ENCODE assay signal across 1 cellular context in the genomic region with DNA sequence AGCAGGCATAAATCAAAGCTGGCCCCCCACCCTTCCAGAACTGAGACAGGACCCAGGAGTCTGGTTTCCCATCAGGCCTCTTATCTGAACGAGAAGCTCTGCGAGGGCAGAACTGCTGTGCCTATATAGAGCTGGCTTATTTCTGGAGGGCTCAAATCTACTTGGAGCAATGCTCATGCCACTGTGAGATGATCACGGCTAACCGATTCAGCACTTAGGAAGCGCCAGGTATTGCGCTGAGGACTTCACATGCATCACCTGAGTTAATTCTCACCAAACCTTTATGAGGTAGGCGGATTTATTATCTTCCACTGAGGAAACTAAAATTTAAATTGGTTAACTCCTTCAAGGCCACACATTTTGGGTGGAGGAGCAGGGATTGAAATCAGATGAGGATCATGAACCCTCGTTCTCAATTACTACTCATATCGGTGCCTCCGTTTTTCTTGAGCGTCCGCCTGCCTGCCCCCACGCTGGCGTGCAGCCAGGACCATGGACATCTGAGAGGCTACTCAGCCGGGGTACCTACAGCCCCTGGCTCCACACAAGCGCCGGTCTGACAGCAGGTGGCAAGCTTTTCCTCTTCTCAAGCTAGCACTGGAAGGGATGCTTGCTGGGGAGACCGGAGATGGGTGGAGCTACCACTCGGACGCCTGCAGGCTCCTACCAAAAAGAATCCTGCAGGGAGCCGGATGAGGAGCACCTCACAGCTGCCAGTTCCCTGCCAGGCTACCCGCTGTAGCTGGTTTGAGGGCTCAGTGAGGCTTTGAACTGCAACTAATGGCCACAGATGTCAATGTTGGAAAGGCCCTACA.
TF ChIP-seq lines count a peak whose summit lies in the region.

No MANE protein-coding gene starts in this region.

TF ChIP-seq in HepG2, 621 proteins besides CTCF, POLR2A, EP300 and RAD21 (continued from another document and continues in another):
- peak; percentile 84 for TF ChIP-seq ZNF772 (CRISPR knock-in tag; IDR thresholded peaks at IDR 0.05)
- peak; percentile 61; the same call in 1 of the 2 replicates for TF ChIP-seq SIX1 (CRISPR knock-in tag; IDR thresholded peaks at IDR 0.05; ENCODE audit: borderline replicate concordance)
- TF ChIP-seq, protein P1, sequence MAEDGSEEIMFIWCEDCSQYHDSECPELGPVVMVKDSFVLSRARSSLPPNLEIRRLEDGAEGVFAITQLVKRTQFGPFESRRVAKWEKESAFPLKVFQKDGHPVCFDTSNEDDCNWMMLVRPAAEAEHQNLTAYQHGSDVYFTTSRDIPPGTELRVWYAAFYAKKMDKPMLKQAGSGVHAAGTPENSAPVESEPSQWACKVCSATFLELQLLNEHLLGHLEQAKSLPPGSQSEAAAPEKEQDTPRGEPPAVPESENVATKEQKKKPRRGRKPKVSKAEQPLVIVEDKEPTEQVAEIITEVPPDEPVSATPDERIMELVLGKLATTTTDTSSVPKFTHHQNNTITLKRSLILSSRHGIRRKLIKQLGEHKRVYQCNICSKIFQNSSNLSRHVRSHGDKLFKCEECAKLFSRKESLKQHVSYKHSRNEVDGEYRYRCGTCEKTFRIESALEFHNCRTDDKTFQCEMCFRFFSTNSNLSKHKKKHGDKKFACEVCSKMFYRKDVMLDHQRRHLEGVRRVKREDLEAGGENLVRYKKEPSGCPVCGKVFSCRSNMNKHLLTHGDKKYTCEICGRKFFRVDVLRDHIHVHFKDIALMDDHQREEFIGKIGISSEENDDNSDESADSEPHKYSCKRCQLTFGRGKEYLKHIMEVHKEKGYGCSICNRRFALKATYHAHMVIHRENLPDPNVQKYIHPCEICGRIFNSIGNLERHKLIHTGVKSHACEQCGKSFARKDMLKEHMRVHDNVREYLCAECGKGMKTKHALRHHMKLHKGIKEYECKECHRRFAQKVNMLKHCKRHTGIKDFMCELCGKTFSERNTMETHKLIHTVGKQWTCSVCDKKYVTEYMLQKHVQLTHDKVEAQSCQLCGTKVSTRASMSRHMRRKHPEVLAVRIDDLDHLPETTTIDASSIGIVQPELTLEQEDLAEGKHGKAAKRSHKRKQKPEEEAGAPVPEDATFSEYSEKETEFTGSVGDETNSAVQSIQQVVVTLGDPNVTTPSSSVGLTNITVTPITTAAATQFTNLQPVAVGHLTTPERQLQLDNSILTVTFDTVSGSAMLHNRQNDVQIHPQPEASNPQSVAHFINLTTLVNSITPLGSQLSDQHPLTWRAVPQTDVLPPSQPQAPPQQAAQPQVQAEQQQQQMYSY (CRISPR knock-in tag; IDR thresholded peaks at IDR 0.05) = no peak; the same call in 1 of the 2 replicates
- no peak for TF ChIP-seq ZNF598 (CRISPR knock-in tag; IDR thresholded peaks at IDR 0.05; ENCODE audit: borderline replicate concordance)
- TF ChIP-seq HOXA7 (CRISPR knock-in tag; IDR thresholded peaks at IDR 0.05) = no peak
- 0 out of 2 replicates have a peak, but pooled peaks have one; percentile 23 for TF ChIP-seq RFXAP (CRISPR knock-in tag; IDR thresholded peaks at IDR 0.05; ENCODE audit: borderline replicate concordance)
- TF ChIP-seq, protein P2, sequence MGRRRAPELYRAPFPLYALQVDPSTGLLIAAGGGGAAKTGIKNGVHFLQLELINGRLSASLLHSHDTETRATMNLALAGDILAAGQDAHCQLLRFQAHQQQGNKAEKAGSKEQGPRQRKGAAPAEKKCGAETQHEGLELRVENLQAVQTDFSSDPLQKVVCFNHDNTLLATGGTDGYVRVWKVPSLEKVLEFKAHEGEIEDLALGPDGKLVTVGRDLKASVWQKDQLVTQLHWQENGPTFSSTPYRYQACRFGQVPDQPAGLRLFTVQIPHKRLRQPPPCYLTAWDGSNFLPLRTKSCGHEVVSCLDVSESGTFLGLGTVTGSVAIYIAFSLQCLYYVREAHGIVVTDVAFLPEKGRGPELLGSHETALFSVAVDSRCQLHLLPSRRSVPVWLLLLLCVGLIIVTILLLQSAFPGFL (CRISPR knock-in tag; IDR thresholded peaks at IDR 0.05) = no peak
- TF ChIP-seq NRL (CRISPR knock-in tag; IDR thresholded peaks at IDR 0.05; ENCODE audit: borderline replicate concordance) = 0 out of 2 replicates have a peak, but pooled peaks have one; percentile 47
- no peak; the same call in 1 of the 2 replicates for TF ChIP-seq GABPB1 (CRISPR knock-in tag; IDR thresholded peaks at IDR 0.05)
- peak; percentile 43 for TF ChIP-seq SOX5 (CRISPR knock-in tag; IDR thresholded peaks at IDR 0.05; ENCODE audit: borderline replicate concordance)
- TF ChIP-seq, protein P3, sequence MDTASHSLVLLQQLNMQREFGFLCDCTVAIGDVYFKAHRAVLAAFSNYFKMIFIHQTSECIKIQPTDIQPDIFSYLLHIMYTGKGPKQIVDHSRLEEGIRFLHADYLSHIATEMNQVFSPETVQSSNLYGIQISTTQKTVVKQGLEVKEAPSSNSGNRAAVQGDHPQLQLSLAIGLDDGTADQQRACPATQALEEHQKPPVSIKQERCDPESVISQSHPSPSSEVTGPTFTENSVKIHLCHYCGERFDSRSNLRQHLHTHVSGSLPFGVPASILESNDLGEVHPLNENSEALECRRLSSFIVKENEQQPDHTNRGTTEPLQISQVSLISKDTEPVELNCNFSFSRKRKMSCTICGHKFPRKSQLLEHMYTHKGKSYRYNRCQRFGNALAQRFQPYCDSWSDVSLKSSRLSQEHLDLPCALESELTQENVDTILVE (CRISPR knock-in tag; IDR thresholded peaks at IDR 0.05) = peak; percentile 61; the same call in 1 of the 2 replicates
- TF ChIP-seq, protein P4, sequence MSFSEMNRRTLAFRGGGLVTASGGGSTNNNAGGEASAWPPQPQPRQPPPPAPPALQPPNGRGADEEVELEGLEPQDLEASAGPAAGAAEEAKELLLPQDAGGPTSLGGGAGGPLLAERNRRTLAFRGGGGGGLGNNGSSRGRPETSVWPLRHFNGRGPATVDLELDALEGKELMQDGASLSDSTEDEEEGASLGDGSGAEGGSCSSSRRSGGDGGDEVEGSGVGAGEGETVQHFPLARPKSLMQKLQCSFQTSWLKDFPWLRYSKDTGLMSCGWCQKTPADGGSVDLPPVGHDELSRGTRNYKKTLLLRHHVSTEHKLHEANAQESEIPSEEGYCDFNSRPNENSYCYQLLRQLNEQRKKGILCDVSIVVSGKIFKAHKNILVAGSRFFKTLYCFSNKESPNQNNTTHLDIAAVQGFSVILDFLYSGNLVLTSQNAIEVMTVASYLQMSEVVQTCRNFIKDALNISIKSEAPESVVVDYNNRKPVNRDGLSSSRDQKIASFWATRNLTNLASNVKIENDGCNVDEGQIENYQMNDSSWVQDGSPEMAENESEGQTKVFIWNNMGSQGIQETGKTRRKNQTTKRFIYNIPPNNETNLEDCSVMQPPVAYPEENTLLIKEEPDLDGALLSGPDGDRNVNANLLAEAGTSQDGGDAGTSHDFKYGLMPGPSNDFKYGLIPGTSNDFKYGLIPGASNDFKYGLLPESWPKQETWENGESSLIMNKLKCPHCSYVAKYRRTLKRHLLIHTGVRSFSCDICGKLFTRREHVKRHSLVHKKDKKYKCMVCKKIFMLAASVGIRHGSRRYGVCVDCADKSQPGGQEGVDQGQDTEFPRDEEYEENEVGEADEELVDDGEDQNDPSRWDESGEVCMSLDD (CRISPR knock-in tag; IDR thresholded peaks at IDR 0.05; ENCODE audit: borderline replicate concordance) = peak; percentile 61; the same call in 1 of the 2 replicates
- TF ChIP-seq ZSCAN29 (CRISPR knock-in tag; conservative IDR thresholded peaks at IDR 0.05) = no peak
- peak; percentile 52; the same call in 1 of the 2 replicates for TF ChIP-seq POLR2AphosphoS2 (IDR thresholded peaks at IDR 0.05; ENCODE audit: low read depth, low read length)
- no peak for TF ChIP-seq YEATS4 (CRISPR knock-in tag; IDR thresholded peaks at IDR 0.05; ENCODE audit: borderline replicate concordance)
- no peak for TF ChIP-seq RBFOX2 (IDR thresholded peaks at IDR 0.05; ENCODE audit: low read depth, low read length)
- no peak for TF ChIP-seq ZNF274 (CRISPR knock-in tag; IDR thresholded peaks at IDR 0.05)
- TF ChIP-seq HES4 (CRISPR knock-in tag; IDR thresholded peaks at IDR 0.05; ENCODE audit: borderline replicate concordance) = peak; percentile 57; the same call in 1 of the 2 replicates
- no peak for TF ChIP-seq GTF3A (CRISPR knock-in tag; conservative IDR thresholded peaks at IDR 0.05)
- TF ChIP-seq, protein P5, sequence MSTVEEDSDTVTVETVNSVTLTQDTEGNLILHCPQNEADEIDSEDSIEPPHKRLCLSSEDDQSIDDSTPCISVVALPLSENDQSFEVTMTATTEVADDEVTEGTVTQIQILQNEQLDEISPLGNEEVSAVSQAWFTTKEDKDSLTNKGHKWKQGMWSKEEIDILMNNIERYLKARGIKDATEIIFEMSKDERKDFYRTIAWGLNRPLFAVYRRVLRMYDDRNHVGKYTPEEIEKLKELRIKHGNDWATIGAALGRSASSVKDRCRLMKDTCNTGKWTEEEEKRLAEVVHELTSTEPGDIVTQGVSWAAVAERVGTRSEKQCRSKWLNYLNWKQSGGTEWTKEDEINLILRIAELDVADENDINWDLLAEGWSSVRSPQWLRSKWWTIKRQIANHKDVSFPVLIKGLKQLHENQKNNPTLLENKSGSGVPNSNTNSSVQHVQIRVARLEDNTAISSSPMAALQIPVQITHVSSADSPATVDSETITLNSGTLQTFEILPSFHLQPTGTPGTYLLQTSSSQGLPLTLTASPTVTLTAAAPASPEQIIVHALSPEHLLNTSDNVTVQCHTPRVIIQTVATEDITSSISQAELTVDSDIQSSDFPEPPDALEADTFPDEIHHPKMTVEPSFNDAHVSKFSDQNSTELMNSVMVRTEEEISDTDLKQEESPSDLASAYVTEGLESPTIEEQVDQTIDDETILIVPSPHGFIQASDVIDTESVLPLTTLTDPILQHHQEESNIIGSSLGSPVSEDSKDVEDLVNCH (CRISPR knock-in tag; IDR thresholded peaks at IDR 0.05) = no peak; the same call in 1 of the 2 replicates
- no peak for TF ChIP-seq SP2 (CRISPR knock-in tag; IDR thresholded peaks at IDR 0.05)
- no peak for TF ChIP-seq AHR (CRISPR knock-in tag; IDR thresholded peaks at IDR 0.05)
- no peak; the same call in 1 of the 2 replicates for TF ChIP-seq ZSCAN22 (CRISPR knock-in tag; IDR thresholded peaks at IDR 0.05)
- TF ChIP-seq MYC (CRISPR knock-in tag; IDR thresholded peaks at IDR 0.05; ENCODE audit: borderline replicate concordance) = no peak
- TF ChIP-seq, protein P6, sequence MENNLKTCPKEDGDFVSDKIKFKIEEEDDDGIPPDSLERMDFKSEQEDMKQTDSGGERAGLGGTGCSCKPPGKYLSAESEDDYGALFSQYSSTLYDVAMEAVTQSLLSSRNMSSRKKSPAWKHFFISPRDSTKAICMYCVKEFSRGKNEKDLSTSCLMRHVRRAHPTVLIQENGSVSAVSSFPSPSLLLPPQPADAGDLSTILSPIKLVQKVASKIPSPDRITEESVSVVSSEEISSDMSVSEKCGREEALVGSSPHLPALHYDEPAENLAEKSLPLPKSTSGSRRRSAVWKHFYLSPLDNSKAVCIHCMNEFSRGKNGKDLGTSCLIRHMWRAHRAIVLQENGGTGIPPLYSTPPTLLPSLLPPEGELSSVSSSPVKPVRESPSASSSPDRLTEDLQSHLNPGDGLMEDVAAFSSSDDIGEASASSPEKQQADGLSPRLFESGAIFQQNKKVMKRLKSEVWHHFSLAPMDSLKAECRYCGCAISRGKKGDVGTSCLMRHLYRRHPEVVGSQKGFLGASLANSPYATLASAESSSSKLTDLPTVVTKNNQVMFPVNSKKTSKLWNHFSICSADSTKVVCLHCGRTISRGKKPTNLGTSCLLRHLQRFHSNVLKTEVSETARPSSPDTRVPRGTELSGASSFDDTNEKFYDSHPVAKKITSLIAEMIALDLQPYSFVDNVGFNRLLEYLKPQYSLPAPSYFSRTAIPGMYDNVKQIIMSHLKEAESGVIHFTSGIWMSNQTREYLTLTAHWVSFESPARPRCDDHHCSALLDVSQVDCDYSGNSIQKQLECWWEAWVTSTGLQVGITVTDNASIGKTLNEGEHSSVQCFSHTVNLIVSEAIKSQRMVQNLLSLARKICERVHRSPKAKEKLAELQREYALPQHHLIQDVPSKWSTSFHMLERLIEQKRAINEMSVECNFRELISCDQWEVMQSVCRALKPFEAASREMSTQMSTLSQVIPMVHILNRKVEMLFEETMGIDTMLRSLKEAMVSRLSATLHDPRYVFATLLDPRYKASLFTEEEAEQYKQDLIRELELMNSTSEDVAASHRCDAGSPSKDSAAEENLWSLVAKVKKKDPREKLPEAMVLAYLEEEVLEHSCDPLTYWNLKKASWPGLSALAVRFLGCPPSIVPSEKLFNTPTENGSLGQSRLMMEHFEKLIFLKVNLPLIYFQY (CRISPR knock-in tag; IDR thresholded peaks at IDR 0.05; ENCODE audit: borderline replicate concordance) = peak; percentile 40; the same call in 1 of the 2 replicates
- TF ChIP-seq ZNF101 (CRISPR knock-in tag; IDR thresholded peaks at IDR 0.05; ENCODE audit: borderline replicate concordance, low read depth) = no peak
- no peak for TF ChIP-seq ZNF30 (CRISPR knock-in tag; IDR thresholded peaks at IDR 0.05)
- no peak for TF ChIP-seq SKI (IDR thresholded peaks at IDR 0.05; ENCODE audit: partially characterized antibody)
- TF ChIP-seq, protein P7, sequence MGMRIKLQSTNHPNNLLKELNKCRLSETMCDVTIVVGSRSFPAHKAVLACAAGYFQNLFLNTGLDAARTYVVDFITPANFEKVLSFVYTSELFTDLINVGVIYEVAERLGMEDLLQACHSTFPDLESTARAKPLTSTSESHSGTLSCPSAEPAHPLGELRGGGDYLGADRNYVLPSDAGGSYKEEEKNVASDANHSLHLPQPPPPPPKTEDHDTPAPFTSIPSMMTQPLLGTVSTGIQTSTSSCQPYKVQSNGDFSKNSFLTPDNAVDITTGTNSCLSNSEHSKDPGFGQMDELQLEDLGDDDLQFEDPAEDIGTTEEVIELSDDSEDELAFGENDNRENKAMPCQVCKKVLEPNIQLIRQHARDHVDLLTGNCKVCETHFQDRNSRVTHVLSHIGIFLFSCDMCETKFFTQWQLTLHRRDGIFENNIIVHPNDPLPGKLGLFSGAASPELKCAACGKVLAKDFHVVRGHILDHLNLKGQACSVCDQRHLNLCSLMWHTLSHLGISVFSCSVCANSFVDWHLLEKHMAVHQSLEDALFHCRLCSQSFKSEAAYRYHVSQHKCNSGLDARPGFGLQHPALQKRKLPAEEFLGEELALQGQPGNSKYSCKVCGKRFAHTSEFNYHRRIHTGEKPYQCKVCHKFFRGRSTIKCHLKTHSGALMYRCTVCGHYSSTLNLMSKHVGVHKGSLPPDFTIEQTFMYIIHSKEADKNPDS (CRISPR knock-in tag; IDR thresholded peaks at IDR 0.05) = no peak; the same call in 1 of the 2 replicates
- TF ChIP-seq, protein P8, sequence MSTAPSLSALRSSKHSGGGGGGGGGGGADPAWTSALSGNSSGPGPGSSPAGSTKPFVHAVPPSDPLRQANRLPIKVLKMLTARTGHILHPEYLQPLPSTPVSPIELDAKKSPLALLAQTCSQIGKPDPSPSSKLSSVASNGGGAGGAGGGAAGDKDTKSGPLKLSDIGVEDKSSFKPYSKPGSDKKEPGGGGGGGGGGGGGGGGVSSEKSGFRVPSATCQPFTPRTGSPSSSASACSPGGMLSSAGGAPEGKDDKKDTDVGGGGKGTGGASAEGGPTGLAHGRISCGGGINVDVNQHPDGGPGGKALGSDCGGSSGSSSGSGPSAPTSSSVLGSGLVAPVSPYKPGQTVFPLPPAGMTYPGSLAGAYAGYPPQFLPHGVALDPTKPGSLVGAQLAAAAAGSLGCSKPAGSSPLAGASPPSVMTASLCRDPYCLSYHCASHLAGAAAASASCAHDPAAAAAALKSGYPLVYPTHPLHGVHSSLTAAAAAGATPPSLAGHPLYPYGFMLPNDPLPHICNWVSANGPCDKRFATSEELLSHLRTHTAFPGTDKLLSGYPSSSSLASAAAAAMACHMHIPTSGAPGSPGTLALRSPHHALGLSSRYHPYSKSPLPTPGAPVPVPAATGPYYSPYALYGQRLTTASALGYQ (CRISPR knock-in tag; IDR thresholded peaks at IDR 0.05) = no peak
- TF ChIP-seq ZFP36L2 (CRISPR knock-in tag; IDR thresholded peaks at IDR 0.05) = no peak
- no peak for TF ChIP-seq TCF12 (IDR thresholded peaks at IDR 0.05)
- TF ChIP-seq TCF12 (CRISPR knock-in tag; IDR thresholded peaks at IDR 0.05) = no peak
